8 cellular contexts compared by ENCODE assay signal in the genomic region with DNA sequence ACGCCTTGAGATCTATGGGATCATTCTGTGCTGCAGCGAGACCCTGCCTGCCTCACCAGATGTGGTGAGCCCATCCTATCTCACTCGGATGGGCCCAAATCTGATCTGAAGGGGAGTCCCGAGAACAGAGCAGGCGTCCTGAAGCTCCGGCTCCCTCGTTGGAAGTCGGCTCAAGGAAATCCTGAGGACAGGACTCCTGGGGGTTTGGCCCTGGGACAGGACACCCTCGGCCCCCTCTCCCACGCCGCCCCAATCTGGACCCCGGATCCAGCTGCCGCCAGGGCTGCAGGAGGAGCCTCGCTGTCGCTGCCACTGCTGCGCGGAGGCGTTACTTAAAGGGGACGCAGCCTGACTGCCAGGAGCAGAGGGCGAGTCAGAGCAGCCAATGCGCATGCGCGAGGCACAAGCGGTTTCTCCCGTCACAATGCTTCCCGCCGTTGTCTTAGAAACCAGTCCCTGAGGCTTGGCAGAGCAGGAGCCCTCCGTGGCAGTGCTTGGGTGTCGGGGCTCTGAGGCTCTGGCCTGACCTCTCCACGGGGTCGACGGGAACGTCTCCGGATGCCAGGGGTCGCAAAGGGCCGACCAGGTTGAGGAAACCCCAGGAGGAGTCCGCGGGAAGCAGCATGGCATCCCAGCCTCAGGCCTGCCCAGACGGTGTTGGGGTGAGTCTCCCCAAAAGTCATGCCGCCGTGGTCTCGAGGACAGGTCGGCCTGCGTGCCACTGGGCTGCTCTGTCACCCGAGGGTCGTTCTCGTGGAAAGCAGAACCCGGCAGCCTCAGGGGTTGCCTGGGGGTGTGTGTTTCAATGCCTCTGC.
DNase-seq lines count a peak whose midpoint lies in the region; ATAC-seq, FAIRE-seq and TF ChIP-seq lines count a peak whose summit lies in the region.

No MANE protein-coding gene starts in this region.

- H4K20me1 ChIP-seq in GM23248 (ENCODE audit: insufficient read depth) (no peaks in the 10 kb centered on the region), SK-N-SH (ENCODE audit: insufficient read depth) (no peaks in the 10 kb centered on the region)

- H3K4me2 ChIP-seq in GM23248 (ENCODE audit: unreplicated experiment) = no peak overlapping the region
- peak overlapping the region; percentile 71 for H3K4me2 ChIP-seq in SK-N-SH

- H3F3A ChIP-seq in GM23248 (ENCODE audit: insufficient read depth) (no peaks in the 10 kb centered on the region), SK-N-SH (replicated peaks; ENCODE audit: insufficient read depth) (no peaks in the 10 kb centered on the region)

- BruUV-seq in A673 (replicated peaks; lab: Mats Ljungman, UMichigan) = no TSS peak

- TF ChIP-seq EP300 in SK-N-SH (IDR thresholded peaks at IDR 0.05; ENCODE audit: borderline replicate concordance in 1 of 2, low read depth in 1 of 2, low read length in 1 of 2) = no peak

- peak in 1 of 2 donors; percentile 36 for ATAC-seq in left cardiac atrium
- no peak for ATAC-seq in GM18498 (IDR thresholded peaks at IDR 0.05; ENCODE audit: unreplicated experiment)
- no peak for ATAC-seq in stimulated activated naive CD8-positive, alpha-beta T cell treated with anti-CD3 and anti-CD28 coated beads, Interleukin-15, Interleukin-2, amounts not matched to agents 100 U/mL and 50 U/mL, for 24 hours

- in situ Hi-C loops in GM23248 (cut with MboI) (no loop called here), GM13977 (cut with MboI; ENCODE audit: low pct_unique_long_range_greater_than_20kb, low sequenced_read_pairs, unreplicated experiment) (no loop called here)

- H3K9me2 ChIP-seq in GM23248 (ENCODE audit: insufficient read depth) = no peaks in the 10 kb centered on the region
- no peaks in the 10 kb centered on the region for H3K9me2 ChIP-seq in SK-N-SH

- H3K27ac ChIP-seq in A673 (ENCODE audit: low read depth, low read length, poor library complexity, severe bottlenecking) (no peak overlapping the region), GM23248 (no peak overlapping the region), SK-N-SH (ENCODE audit: low read depth in 2 of 2, low read length in 1 of 2) (no peak overlapping the region)

- no peak for TF ChIP-seq RAD21 in SK-N-SH (IDR thresholded peaks at IDR 0.05; ENCODE audit: low read length)

- TF ChIP-seq CTCF in A673 (conservative IDR thresholded peaks at IDR 0.05; ENCODE audit: low read depth, low read length) (no peak), SK-N-SH (IDR thresholded peaks at IDR 0.05) (no peak), GM13977 (IDR thresholded peaks at IDR 0.05; ENCODE audit: extremely low read depth, insufficient read depth, missing control alignments) (no peak), D721Med (IDR thresholded peaks at IDR 0.05; ENCODE audit: insufficient read depth, missing control alignments) (no peak)

- intact Hi-C loops in A673 (cut with micrococcal nuclease; ENCODE audit: unreplicated experiment) (no loop called here), left cardiac atrium (cut with DNase I) (no loop called here)

- H2AFZ ChIP-seq in GM23248 (0 out of 2 replicates have a peak overlapping the region, but pooled peaks have one; percentile 33), SK-N-SH (ENCODE audit: low read depth) (peak overlapping the region; percentile 86)

- POLR2A ChIA-PET in A673 (lab: Charles Lee; ENCODE audit: low non-redundant PET) = no interaction called here
- POLR2A ChIA-PET in SK-N-SH (lab: Yijun Ruan, JAX) = no interaction called here

- WGBS in GM23248 (ENCODE audit: low coverage in 1 of 2, low lambda C conversion rate in 2 of 2, missing lambda C conversion rate in 2 of 2), 2 experiments = 42 to 46% methylated on average over 36 to 47 of the region's 48 CpGs
- 25% methylated on average over 27 of the region's 48 CpGs for WGBS in SK-N-SH (ENCODE audit: low lambda C conversion rate)

- H3K9ac ChIP-seq in GM23248 (no peak overlapping the region), SK-N-SH (0 out of 2 replicates have a peak overlapping the region, but pooled peaks have one; percentile 31)

- H3K9me3 ChIP-seq in A673 (ENCODE audit: low read depth, low read length, poor library complexity, severe bottlenecking) = no peaks in the 10 kb centered on the region
- no peaks in the 10 kb centered on the region for H3K9me3 ChIP-seq in GM23248 (ENCODE audit: low read depth)
- no peaks in the 10 kb centered on the region for H3K9me3 ChIP-seq in SK-N-SH

- DNase-seq in A673 (ENCODE audit: low spot score) = peak; percentile 45
- peak; percentile 42 for DNase-seq in GM23248
- peak; percentile 82 for DNase-seq in SK-N-SH
- peak; percentile 31 for DNase-seq in left cardiac atrium
- DNase-seq in GM13977 (ENCODE audit: low spot score) = no peak
- no peak for DNase-seq in D721Med (ENCODE audit: insufficient read length, low spot score)
- DNase-seq in stimulated activated naive CD8-positive, alpha-beta T cell treated with anti-CD3 and anti-CD28 coated beads, Interleukin-15, Interleukin-2, amounts not matched to agents 100 U/mL and 50 U/mL, for 24 hours = no peak

- H3K36me3 ChIP-seq in A673 (ENCODE audit: insufficient read depth, low read length, poor library complexity, severe bottlenecking) (no peaks in the 10 kb centered on the region), GM23248 (ENCODE audit: low read depth) (no peaks in the 10 kb centered on the region), SK-N-SH (replicated peaks in 1 of 2; ENCODE audit: control insufficient read depth in 1 of 2, insufficient read depth in 2 of 2, low read length in 1 of 2) (no peaks in the 10 kb centered on the region)

- CTCF ChIA-PET in A673 (lab: Charles Lee) = no interaction called here
- CTCF ChIA-PET in SK-N-SH (lab: Yijun Ruan, JAX) = no interaction called here

- no peak for FAIRE-seq in D721Med (lab: Jason Lieb, UNC)

- no peaks in the 10 kb centered on the region for H3K4me1 ChIP-seq in A673 (ENCODE audit: insufficient read depth, low read length, poor library complexity, severe bottlenecking)
- H3K4me1 ChIP-seq in GM23248 (ENCODE audit: insufficient read depth) = no peaks in the 10 kb centered on the region
- peaks cover 0 to 2% of the 10 kb centered on the region in 2 experiments; a peak in 1 of 4 replicates for H3K4me1 ChIP-seq in SK-N-SH (ENCODE audit: control insufficient read depth in 1 of 2, insufficient read depth in 2 of 2, low read depth in 1 of 2, low read length in 1 of 2)

- no peaks in the 10 kb centered on the region for H3K79me2 ChIP-seq in GM23248 (ENCODE audit: insufficient read depth)
- no peaks in the 10 kb centered on the region for H3K79me2 ChIP-seq in SK-N-SH (ENCODE audit: insufficient read depth)

- H3K27me3 ChIP-seq in A673 (replicated peaks; ENCODE audit: insufficient read depth, low read depth, low read length, poor library complexity) (no peaks in the 10 kb centered on the region), GM23248 (replicated peaks; ENCODE audit: insufficient read depth) (no peaks in the 10 kb centered on the region), SK-N-SH (ENCODE audit: insufficient read depth) (no peaks in the 10 kb centered on the region)

- H3K4me3 ChIP-seq in A673 (ENCODE audit: low read depth, low read length, poor library complexity, severe bottlenecking) = no peak overlapping the region
- H3K4me3 ChIP-seq in GM23248 = peak overlapping the region; percentile 35
- peak overlapping the region; percentile 43 to 54 for H3K4me3 ChIP-seq in SK-N-SH (ENCODE audit: low read depth in 2 of 2, low read length in 1 of 2)

TF ChIP-seq in SK-N-SH, 30 proteins besides CTCF, POLR2A, EP300 and RAD21:
- TF ChIP-seq TCF12 (IDR thresholded peaks at IDR 0.05) (no peak), NRF1 (IDR thresholded peaks at IDR 0.05; ENCODE audit: low read depth, low read length) (peak; percentile 79), CHD2 (IDR thresholded peaks at IDR 0.05; ENCODE audit: low read length, partially characterized antibody) (no peak), SMC3 (IDR thresholded peaks at IDR 0.05; ENCODE audit: low read depth, low read length) (no peak)
- TF ChIP-seq, protein P1, sequence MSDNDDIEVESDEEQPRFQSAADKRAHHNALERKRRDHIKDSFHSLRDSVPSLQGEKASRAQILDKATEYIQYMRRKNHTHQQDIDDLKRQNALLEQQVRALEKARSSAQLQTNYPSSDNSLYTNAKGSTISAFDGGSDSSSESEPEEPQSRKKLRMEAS (IDR thresholded peaks at IDR 0.05; ENCODE audit: low read depth) = peak; percentile 81; the same call in 1 of the 2 replicates

Comparison
In these comparisons a context has a peak if more than half of its experiments do, and no peak if none do; other contexts are left out.
1. DNase-seq: peak in A673 (single experiment), GM23248 (single experiment), SK-N-SH (single experiment) and left cardiac atrium (single experiment); none in GM13977 (single experiment), D721Med (single experiment) and stimulated activated naive CD8-positive, alpha-beta T cell treated with anti-CD3 and anti-CD28 coated beads, Interleukin-15, Interleukin-2, amounts not matched to agents 100 U/mL and 50 U/mL, for 24 hours (single experiment).